Comparison of ENCODE assay signal across 10 cellular contexts in the genomic region with DNA sequence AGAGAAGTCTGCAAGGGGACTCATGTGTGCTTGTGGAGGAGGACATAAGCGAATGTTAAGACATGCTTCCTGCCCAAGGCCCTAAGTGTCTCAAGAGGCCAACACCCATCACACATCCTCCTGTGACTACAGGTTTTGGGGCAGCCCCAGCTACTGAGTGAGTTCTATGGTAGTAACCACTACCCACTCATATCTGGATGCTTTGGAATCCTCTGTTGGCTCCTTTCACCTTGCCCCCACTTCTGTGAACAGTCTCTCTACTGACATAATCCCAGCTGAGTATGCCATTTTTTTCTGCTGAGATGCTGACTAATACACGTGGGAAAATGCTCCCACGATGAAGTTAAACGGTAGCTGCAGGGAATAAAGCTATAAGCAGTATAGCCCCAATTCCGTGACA.
DNase-seq lines count a peak whose midpoint lies in the region; TF ChIP-seq lines count a peak whose summit lies in the region.
"Had no signal": no experiment of that assay in that cellular context is flagged by ENCODE, and none has a peak within 500 bp of the region (broad histone marks: within the 10 kb centered on the region; RNA-seq: fewer than 3 reads in every experiment).

No MANE protein-coding gene starts in this region.

- H2BK12ac ChIP-seq in mesenchymal stem cell (ENCODE audit: low read length in 2 of 2): peak overlapping the region; percentile 3 to 75

- H3K4ac ChIP-seq in mesenchymal stem cell (ENCODE audit: low read depth in 1 of 2, low read length in 2 of 2): no peak overlapping the region

- H2AFZ ChIP-seq in mesenchymal stem cell (ENCODE audit: low read depth, low read length): no peak overlapping the region

- no peak overlapping the region for H4K8ac ChIP-seq in mesenchymal stem cell (ENCODE audit: low read length)

- H2AK5ac ChIP-seq in mesenchymal stem cell (ENCODE audit: low read length, severe bottlenecking): no peak overlapping the region

- no peak overlapping the region for H3K14ac ChIP-seq in mesenchymal stem cell (ENCODE audit: low read length in 2 of 2)

- DNase-seq in A172 (ENCODE audit: low spot score) (peak; percentile 57), GM13977 (ENCODE audit: low spot score) (peak; percentile 34), adrenal gland (no peak), mesenchymal stem cell (peak; percentile 61), HuH-7.5 (ENCODE audit: low spot score) (no peak), NCI-H187 treated with DMSO at 0.1 percent for 48 hours (lab: John Stamatoyannopoulos, UW) (no peak), cerebellar nuclear complex (lab: John Stamatoyannopoulos, UW) (no peak), NCI-H1930 (lab: John Stamatoyannopoulos, UW) (no peak)
- DNase-seq: small intestine, tibial artery had no signal

- no peak overlapping the region for H2BK120ac ChIP-seq in mesenchymal stem cell (ENCODE audit: low read depth, low read length)

- H3K9ac ChIP-seq in mesenchymal stem cell (ENCODE audit: low read length): no peak overlapping the region

- no peak for TF ChIP-seq CTCF in GM13977 (IDR thresholded peaks at IDR 0.05; ENCODE audit: extremely low read depth, insufficient read depth, missing control alignments)
- no peak for TF ChIP-seq CTCF in adrenal gland (IDR thresholded peaks at IDR 0.05)

- peak overlapping the region in 1 of 2 experiments; percentile 61 for H3K18ac ChIP-seq in mesenchymal stem cell (ENCODE audit: low read depth in 1 of 2, low read length in 2 of 2)

- no peak overlapping the region for H4K91ac ChIP-seq in mesenchymal stem cell (ENCODE audit: low read length)

- 61 to 70% (median 63%) methylated on average over 5 of the region's 5 CpGs for WGBS in adrenal gland, 4 donors
- WGBS in mesenchymal stem cell: 48% methylated on average over 2 of the region's 5 CpGs

- H3K4me3 ChIP-seq in adrenal gland (no peak overlapping the region), mesenchymal stem cell (ENCODE audit: insufficient read depth in 1 of 2, low read depth in 1 of 2, low read length in 2 of 2) (no peak overlapping the region)
- H3K4me3 ChIP-seq: tibial artery had no signal

- H3K36me3 ChIP-seq in adrenal gland (replicated peaks in 1 of 2) (peaks cover 0 to 14% of the 10 kb centered on the region in 2 donors), mesenchymal stem cell (ENCODE audit: control insufficient read depth in 1 of 2, insufficient read depth in 2 of 2, low read depth in 1 of 2, low read length in 2 of 2) (peaks cover 18 to 31% of the 10 kb centered on the region in 2 experiments)

- H2BK15ac ChIP-seq in mesenchymal stem cell (ENCODE audit: low read depth, poor library complexity, severe bottlenecking): no peak overlapping the region

- no peak overlapping the region for H3K4me2 ChIP-seq in mesenchymal stem cell (ENCODE audit: low read length, poor library complexity, severe bottlenecking)

- H2BK5ac ChIP-seq in mesenchymal stem cell (ENCODE audit: low read depth, low read length, poor library complexity, severe bottlenecking): no peak overlapping the region

- intact Hi-C loops in adrenal gland (cut with DNase I): no loop called here

- no peak for TF ChIP-seq POLR2A in adrenal gland (IDR thresholded peaks at IDR 0.05)

- in situ Hi-C loops in GM13977 (cut with MboI; ENCODE audit: low pct_unique_long_range_greater_than_20kb, low sequenced_read_pairs, unreplicated experiment): no loop called here

- H3K27me3 ChIP-seq in adrenal gland (no peaks in the 10 kb centered on the region), mesenchymal stem cell (ENCODE audit: control insufficient read depth in 1 of 2, insufficient read depth in 1 of 2, low read length in 2 of 2) (no peaks in the 10 kb centered on the region)
- H3K27me3 ChIP-seq: tibial artery had no signal

- no peak overlapping the region for H3K23ac ChIP-seq in mesenchymal stem cell (ENCODE audit: low read length in 2 of 2)

- H3K27ac ChIP-seq in adrenal gland (peak overlapping the region in 3 of 5 donors; percentile 86 to 93 (median 88)), mesenchymal stem cell (ENCODE audit: low read length, poor library complexity, severe bottlenecking) (no peak overlapping the region)

- peaks cover 31 to 42% of the 10 kb centered on the region in 2 donors for H3K4me1 ChIP-seq in adrenal gland (replicated peaks in 1 of 2)
- H3K4me1 ChIP-seq in mesenchymal stem cell (ENCODE audit: control insufficient read depth, insufficient read depth, low read depth, low read length): peaks cover 14% of the 10 kb centered on the region

- H3K9me3 ChIP-seq in adrenal gland (replicated peaks in 1 of 3) (no peaks in the 10 kb centered on the region), mesenchymal stem cell (ENCODE audit: control insufficient read depth, low read length) (no peaks in the 10 kb centered on the region)
- H3K9me3 ChIP-seq: tibial artery had no signal

- no peaks in the 10 kb centered on the region for H3K79me1 ChIP-seq in mesenchymal stem cell (replicated peaks; ENCODE audit: low read length, poor library complexity, severe bottlenecking)

Comparison
In these comparisons a context has a peak if more than half of its experiments do, and no peak if none do; other contexts are left out.
1. DNase-seq: peak in A172 (single experiment), GM13977 (single experiment) and mesenchymal stem cell (single experiment); none in adrenal gland (0 of 7), HuH-7.5 (single experiment), NCI-H187 treated with DMSO at 0.1 percent for 48 hours (single experiment), cerebellar nuclear complex (0 of 2) and NCI-H1930 (0 of 2).